ENCODE assay signal across 8 cellular contexts in the genomic region with DNA sequence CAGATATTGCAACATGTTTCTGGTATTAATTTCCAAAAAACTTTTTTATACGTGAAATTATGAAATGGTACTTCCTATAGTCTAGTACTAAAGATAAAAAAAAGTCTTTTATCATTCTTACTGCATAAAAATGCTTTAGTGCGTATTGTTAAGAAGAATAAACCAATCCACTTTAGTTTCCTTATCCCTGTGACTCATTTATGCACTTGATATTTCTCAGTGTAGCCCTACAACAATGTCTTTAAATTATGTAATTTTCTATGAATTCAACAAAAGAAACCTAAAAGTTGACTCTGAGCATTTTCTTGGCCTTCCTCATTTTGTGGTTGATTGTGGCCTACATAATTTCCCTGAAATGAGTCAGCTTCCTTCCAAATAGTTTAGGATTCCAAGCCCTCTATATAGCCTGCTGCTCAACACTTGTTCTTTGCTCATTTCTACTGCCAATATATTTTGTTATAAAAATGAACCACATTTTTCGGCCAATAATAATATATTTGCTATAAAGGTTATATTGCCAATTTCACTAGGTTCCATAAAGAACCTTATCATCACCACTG.
DNase-seq lines count a peak whose midpoint lies in the region; ATAC-seq, FAIRE-seq and TF ChIP-seq lines count a peak whose summit lies in the region.
"Not testable (repeated sequence)": the region's sequence is repeated elsewhere in the genome, so short reads cannot be mapped to it uniquely, and the experiment has no call there.

No MANE protein-coding gene starts in this region.

- not testable (repeated sequence) for H3K36me3 Mint-ChIP-seq in HFFc6 (ENCODE audit: low read depth)

- not testable (repeated sequence) for H3K36me3 ChIP-seq in BJ (ENCODE audit: control insufficient read depth, insufficient read depth, low read length); bronchial epithelial cell (ENCODE audit: control insufficient read depth, insufficient read depth, low read length); left lung

- H3K9me3 ChIP-seq in left lung = not testable (repeated sequence)

- peak overlapping the region; percentile 59; the same call in 1 of the 2 replicates for H3K27ac Mint-ChIP-seq in HFFc6

- intact Hi-C loops in left lung (cut with DNase I) = not testable (repeated sequence)

- H3K9me3 Mint-ChIP-seq in HFFc6 = not testable (repeated sequence)

- not testable (repeated sequence) for H3K4me1 ChIP-seq in left lung

- DNase-seq in BJ (ENCODE audit: low read depth) (peak; percentile 59), HFFc6 (peak; percentile 88), NCI-H226 (peak; percentile 90), SKM-1 treated with dmso at 0.1 percent for 144 hours (lab: John Stamatoyannopoulos, UW; ENCODE audit: unreplicated experiment) (peak; percentile 66), bronchial epithelial cell (ENCODE audit: low read depth) (peak; percentile 75), fibroblast of villous mesenchyme (ENCODE audit: low read depth) (peak; percentile 80), stromal cell of bone marrow (ENCODE audit: low read depth) (peak; percentile 80)
- not testable (repeated sequence) for DNase-seq in left lung

- not testable (repeated sequence) for H3K27ac ChIP-seq in left lung

- POLR2A ChIA-PET in BJ (lab: Charles Lee) = not testable (repeated sequence)

- peaks cover 19% of the 10 kb centered on the region for H3K4me1 Mint-ChIP-seq in HFFc6 (ENCODE audit: low read depth)

- H3K4me3 Mint-ChIP-seq in HFFc6 = peak overlapping the region; percentile 75

- CTCF ChIA-PET in BJ (lab: Yijun Ruan, JAX) = interaction anchor here (0.6 kb wide), 1 partner anchor 125 kb away, joined by 3 read pairs; no protein-coding TSS in a partner anchor

- not testable (repeated sequence) for H3K27me3 ChIP-seq in BJ (ENCODE audit: control insufficient read depth, insufficient read depth, low read length); bronchial epithelial cell (ENCODE audit: control insufficient read depth, insufficient read depth, low read length); left lung

- H3K4me3 ChIP-seq in BJ (ENCODE audit: low read depth, low read length); bronchial epithelial cell (ENCODE audit: low read depth, low read length); fibroblast of villous mesenchyme (ENCODE audit: low read depth, low read length); left lung: not testable (repeated sequence)

- ATAC-seq in left lung = peak; percentile 40

- not testable (repeated sequence) for H3K27me3 Mint-ChIP-seq in HFFc6 (ENCODE audit: insufficient read depth)

- TF ChIP-seq CTCF in BJ (IDR thresholded peaks at IDR 0.05; ENCODE audit: insufficient read depth, low read depth, low read length); HFFc6 (IDR thresholded peaks at IDR 0.05); bronchial epithelial cell (IDR thresholded peaks at IDR 0.05; ENCODE audit: insufficient read depth, low read length, severe bottlenecking); fibroblast of villous mesenchyme (IDR thresholded peaks at IDR 0.05; ENCODE audit: insufficient read depth, low read depth, low read length); left lung (IDR thresholded peaks at IDR 0.05): not testable (repeated sequence)

- FAIRE-seq in bronchial epithelial cell (lab: Jason Lieb, UNC) = not testable (repeated sequence)
